In the genomic region with DNA sequence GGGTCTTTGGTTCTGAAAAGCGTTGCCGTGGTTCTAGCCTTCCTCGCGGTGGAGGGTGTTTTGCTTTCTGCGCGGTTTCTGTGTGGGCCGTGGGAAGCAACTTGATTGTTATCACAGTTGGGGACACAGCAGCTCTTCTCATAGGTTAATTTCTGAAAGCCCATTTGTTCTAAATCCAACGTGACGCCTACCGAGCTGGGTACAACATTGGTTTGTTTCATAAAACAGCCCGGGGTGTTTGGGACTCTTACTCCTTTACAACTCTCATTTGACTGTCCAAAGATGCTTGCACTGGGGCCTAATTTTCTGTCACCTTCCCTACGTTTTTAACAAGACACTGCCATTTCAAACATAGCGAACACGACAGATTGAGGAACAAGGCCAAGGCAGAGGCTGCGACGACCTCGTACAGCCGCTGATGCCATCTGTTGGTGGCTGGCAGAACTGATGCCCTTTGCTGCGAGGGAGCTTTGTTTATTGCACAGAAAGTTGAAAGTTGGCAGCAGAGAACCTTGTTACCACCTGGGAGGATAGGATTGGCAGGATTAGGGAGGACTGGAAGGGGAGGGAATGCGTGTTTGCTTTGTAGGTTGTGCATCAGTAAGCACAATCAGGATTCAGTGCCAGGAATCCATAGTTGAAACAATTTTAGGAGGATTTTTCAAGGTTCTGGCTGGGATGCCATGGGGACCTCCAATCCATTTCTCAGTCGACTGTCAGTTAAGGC, we compare ENCODE assay signal across 1 cellular context.
TF ChIP-seq lines count a peak whose summit lies in the region.

No MANE protein-coding gene starts in this region.

TF ChIP-seq in GM12878, 131 proteins besides CTCF, POLR2A, EP300 and RAD21 (continued from another document):
- TF ChIP-seq RB1 (IDR thresholded peaks at IDR 0.05; ENCODE audit: borderline replicate concordance) (peak; percentile 44; the same call in 1 of the 2 replicates), ZNF384 (IDR thresholded peaks at IDR 0.05; ENCODE audit: borderline replicate concordance, low read depth, low read length) (no peak), MTA2 (IDR thresholded peaks at IDR 0.05; ENCODE audit: low read depth) (0 out of 2 replicates have a peak, but pooled peaks have one; percentile 17), IKZF1 (conservative IDR thresholded peaks at IDR 0.05) (peak; percentile 27; the same call in 1 of the 2 replicates), ATF7 (IDR thresholded peaks at IDR 0.05; ENCODE audit: low read depth) (no peak), CREM (IDR thresholded peaks at IDR 0.05; ENCODE audit: low read depth) (0 out of 2 replicates have a peak, but pooled peaks have one; percentile 28), POU2F2 (IDR thresholded peaks at IDR 0.05; ENCODE audit: borderline replicate concordance, low read depth, low read length) (peak; percentile 60; the same call in 1 of the 3 replicates), IKZF2 (IDR thresholded peaks at IDR 0.05) (peak; percentile 12 to 22; a peak in 2 of 4 replicates), SP1 (IDR thresholded peaks at IDR 0.05; ENCODE audit: low read depth, low read length) (peak; percentile 32), WRNIP1 (IDR thresholded peaks at IDR 0.05; ENCODE audit: borderline replicate concordance, low read depth, low read length) (0 out of 2 replicates have a peak, but pooled peaks have one; percentile 43), RUNX3 (IDR thresholded peaks at IDR 0.05; ENCODE audit: low read length) (peak; percentile 34), SMC3 (IDR thresholded peaks at IDR 0.05; ENCODE audit: borderline replicate concordance, low read length) (peak; percentile 96), BACH1 (IDR thresholded peaks at IDR 0.05; ENCODE audit: borderline replicate concordance) (no peak), TARDBP (IDR thresholded peaks at IDR 0.05; ENCODE audit: borderline replicate concordance) (no peak), NFIC (IDR thresholded peaks at IDR 0.05; ENCODE audit: low read depth, low read length) (peak; percentile 18; the same call in 1 of the 2 replicates), TCF7 (IDR thresholded peaks at IDR 0.05; ENCODE audit: borderline replicate concordance) (no peak), SPI1 (IDR thresholded peaks at IDR 0.05; ENCODE audit: borderline replicate concordance, insufficient read depth, low read depth, low read length) (peak; percentile 60; the same call in 1 of the 2 replicates), FOXM1 (IDR thresholded peaks at IDR 0.05; ENCODE audit: low read depth, low read length) (peak; percentile 77; the same call in 1 of the 2 replicates), TCF12 (IDR thresholded peaks at IDR 0.05; ENCODE audit: low read depth, low read length) (0 out of 2 replicates have a peak, but pooled peaks have one; percentile 23), POLR2AphosphoS2 (IDR thresholded peaks at IDR 0.05; ENCODE audit: low read depth, low read length) (no peak), SMARCA5 (IDR thresholded peaks at IDR 0.05) (peak; percentile 71; the same call in 1 of the 2 replicates), SRF (IDR thresholded peaks at IDR 0.05; ENCODE audit: low read depth in 2 of 2, low read length in 2 of 2) (0 out of 4 replicates have a peak, but pooled peaks of 1 of the 2 experiments have one; percentile 27), MTA3 (IDR thresholded peaks at IDR 0.05; ENCODE audit: borderline replicate concordance, low read length) (peak; percentile 55; the same call in 1 of the 2 replicates)
- TF ChIP-seq, protein P1, sequence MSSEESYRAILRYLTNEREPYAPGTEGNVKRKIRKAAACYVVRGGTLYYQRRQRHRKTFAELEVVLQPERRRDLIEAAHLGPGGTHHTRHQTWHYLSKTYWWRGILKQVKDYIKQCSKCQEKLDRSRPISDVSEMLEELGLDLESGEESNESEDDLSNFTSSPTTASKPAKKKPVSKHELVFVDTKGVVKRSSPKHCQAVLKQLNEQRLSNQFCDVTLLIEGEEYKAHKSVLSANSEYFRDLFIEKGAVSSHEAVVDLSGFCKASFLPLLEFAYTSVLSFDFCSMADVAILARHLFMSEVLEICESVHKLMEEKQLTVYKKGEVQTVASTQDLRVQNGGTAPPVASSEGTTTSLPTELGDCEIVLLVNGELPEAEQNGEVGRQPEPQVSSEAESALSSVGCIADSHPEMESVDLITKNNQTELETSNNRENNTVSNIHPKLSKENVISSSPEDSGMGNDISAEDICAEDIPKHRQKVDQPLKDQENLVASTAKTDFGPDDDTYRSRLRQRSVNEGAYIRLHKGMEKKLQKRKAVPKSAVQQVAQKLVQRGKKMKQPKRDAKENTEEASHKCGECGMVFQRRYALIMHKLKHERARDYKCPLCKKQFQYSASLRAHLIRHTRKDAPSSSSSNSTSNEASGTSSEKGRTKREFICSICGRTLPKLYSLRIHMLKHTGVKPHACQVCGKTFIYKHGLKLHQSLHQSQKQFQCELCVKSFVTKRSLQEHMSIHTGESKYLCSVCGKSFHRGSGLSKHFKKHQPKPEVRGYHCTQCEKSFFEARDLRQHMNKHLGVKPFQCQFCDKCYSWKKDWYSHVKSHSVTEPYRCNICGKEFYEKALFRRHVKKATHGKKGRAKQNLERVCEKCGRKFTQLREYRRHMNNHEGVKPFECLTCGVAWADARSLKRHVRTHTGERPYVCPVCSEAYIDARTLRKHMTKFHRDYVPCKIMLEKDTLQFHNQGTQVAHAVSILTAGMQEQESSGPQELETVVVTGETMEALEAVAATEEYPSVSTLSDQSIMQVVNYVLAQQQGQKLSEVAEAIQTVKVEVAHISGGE (CRISPR knock-in tag; IDR thresholded peaks at IDR 0.05): no peak
- TF ChIP-seq, protein P2, sequence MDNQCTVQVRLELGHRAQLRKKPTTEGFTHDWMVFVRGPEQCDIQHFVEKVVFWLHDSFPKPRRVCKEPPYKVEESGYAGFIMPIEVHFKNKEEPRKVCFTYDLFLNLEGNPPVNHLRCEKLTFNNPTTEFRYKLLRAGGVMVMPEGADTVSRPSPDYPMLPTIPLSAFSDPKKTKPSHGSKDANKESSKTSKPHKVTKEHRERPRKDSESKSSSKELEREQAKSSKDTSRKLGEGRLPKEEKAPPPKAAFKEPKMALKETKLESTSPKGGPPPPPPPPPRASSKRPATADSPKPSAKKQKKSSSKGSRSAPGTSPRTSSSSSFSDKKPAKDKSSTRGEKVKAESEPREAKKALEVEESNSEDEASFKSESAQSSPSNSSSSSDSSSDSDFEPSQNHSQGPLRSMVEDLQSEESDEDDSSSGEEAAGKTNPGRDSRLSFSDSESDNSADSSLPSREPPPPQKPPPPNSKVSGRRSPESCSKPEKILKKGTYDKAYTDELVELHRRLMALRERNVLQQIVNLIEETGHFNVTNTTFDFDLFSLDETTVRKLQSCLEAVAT (IDR thresholded peaks at IDR 0.05): no peak; the same call in 1 of the 2 replicates
- TF ChIP-seq, protein P3, sequence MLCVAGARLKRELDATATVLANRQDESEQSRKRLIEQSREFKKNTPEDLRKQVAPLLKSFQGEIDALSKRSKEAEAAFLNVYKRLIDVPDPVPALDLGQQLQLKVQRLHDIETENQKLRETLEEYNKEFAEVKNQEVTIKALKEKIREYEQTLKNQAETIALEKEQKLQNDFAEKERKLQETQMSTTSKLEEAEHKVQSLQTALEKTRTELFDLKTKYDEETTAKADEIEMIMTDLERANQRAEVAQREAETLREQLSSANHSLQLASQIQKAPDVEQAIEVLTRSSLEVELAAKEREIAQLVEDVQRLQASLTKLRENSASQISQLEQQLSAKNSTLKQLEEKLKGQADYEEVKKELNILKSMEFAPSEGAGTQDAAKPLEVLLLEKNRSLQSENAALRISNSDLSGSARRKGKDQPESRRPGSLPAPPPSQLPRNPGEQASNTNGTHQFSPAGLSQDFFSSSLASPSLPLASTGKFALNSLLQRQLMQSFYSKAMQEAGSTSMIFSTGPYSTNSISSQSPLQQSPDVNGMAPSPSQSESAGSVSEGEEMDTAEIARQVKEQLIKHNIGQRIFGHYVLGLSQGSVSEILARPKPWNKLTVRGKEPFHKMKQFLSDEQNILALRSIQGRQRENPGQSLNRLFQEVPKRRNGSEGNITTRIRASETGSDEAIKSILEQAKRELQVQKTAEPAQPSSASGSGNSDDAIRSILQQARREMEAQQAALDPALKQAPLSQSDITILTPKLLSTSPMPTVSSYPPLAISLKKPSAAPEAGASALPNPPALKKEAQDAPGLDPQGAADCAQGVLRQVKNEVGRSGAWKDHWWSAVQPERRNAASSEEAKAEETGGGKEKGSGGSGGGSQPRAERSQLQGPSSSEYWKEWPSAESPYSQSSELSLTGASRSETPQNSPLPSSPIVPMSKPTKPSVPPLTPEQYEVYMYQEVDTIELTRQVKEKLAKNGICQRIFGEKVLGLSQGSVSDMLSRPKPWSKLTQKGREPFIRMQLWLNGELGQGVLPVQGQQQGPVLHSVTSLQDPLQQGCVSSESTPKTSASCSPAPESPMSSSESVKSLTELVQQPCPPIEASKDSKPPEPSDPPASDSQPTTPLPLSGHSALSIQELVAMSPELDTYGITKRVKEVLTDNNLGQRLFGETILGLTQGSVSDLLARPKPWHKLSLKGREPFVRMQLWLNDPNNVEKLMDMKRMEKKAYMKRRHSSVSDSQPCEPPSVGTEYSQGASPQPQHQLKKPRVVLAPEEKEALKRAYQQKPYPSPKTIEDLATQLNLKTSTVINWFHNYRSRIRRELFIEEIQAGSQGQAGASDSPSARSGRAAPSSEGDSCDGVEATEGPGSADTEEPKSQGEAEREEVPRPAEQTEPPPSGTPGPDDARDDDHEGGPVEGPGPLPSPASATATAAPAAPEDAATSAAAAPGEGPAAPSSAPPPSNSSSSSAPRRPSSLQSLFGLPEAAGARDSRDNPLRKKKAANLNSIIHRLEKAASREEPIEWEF (IDR thresholded peaks at IDR 0.05; ENCODE audit: insufficient replicate concordance, low read depth, low read length): peak; percentile 30
